In the genomic region with DNA sequence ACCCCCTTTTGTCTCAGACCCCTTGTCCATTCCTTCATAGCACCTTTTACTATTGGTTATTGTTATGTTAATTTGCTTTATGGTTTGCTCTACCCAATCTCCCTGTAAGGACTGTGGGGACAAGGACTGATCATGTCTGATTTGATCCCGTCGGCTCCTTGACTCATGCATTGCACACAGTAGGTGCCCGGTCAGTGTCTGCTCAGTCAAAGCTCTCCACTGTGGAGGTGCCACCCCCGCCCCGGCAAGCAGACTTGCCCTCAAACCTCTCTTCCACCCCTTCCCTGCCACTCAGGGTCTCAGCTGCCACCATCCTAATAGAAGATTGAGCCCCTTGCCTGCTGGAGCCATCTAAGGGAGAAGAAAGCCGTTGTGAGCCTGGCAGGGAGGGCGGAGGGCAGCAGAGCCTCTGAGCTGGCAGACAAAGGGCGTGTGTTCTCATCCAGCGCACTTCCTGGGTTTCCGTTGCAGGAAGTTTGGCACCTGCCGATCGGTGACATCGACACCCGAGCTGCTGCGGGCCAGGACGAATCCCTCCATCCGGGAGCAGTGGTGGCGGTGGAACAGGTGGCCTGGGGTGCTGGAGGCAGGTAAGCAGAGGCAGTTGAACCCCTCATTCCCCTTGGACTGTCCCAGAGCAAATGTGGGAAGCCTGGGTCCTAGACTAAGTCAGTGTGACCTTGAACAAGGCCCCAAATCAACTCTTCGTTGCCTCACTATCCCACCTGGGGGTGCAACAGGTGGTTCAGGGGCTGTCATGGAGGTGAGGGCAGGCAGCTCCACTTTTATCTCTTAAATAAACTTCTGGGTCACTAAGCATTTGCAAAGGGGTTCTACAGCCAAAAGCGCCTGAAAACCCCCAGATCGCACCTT, we compare ENCODE assay signal across 9 cellular contexts. TPM values are rescaled to one million over a fixed set of nuclear protein-coding genes. Genes with fewer than 3 reads are reported as not detected.
DNase-seq lines count a peak whose midpoint lies in the region; ATAC-seq, FAIRE-seq and TF ChIP-seq lines count a peak whose summit lies in the region.
"Had no signal": no experiment of that assay in that cellular context is flagged by ENCODE, and none has a peak within 500 bp of the region (broad histone marks: within the 10 kb centered on the region; RNA-seq: fewer than 3 reads in every experiment).

No MANE protein-coding gene starts in this region.

- TF ChIP-seq POLR2A in GM12878 (IDR thresholded peaks at IDR 0.05; ENCODE audit: low read depth, low read length) (no peak), adrenal gland (IDR thresholded peaks at IDR 0.05) (no peak)

- peak overlapping the region; percentile 72 for H3K27ac Mint-ChIP-seq in Calu3 (ENCODE audit: unreplicated experiment)
- H3K27ac Mint-ChIP-seq in stimulated activated effector memory CD8-positive, alpha-beta T cell treated with anti-CD3 and anti-CD28 coated beads, Interleukin-12 subunit alpha, Interleukin-12 subunit beta, amount 100 ng/mL, for 72 hours = no peak overlapping the region

- H3K4me3 ChIP-seq in GM12878 (no peak overlapping the region), smooth muscle cell (no peak overlapping the region), adrenal gland (no peak overlapping the region)

- peaks cover 15% of the 10 kb centered on the region for H3F3A ChIP-seq in smooth muscle cell (ENCODE audit: low read depth)

- H3K27me3 ChIP-seq in GM12878 (replicated peaks in 1 of 2; ENCODE audit: control insufficient read depth in 2 of 2, insufficient read depth in 2 of 2, low read length in 1 of 2) (peaks cover 8 to 22% of the 10 kb centered on the region in 2 experiments; a peak in 3 of 4 replicates), smooth muscle cell (ENCODE audit: low read depth) (no peaks in the 10 kb centered on the region), adrenal gland (peaks cover 7% of the 10 kb centered on the region)

- TF ChIP-seq RAD21 in GM12878 (IDR thresholded peaks at IDR 0.05; ENCODE audit: insufficient read depth, low read depth, low read length) = no peak

- TF ChIP-seq CTCF in Calu3 (IDR thresholded peaks at IDR 0.05; ENCODE audit: unreplicated experiment) (no peak), GM12878 (IDR thresholded peaks at IDR 0.05 in 2 of 3, conservative IDR thresholded peaks at IDR 0.05 in 1 of 3; ENCODE audit: control insufficient read depth in 2 of 3, extremely low read depth in 1 of 3, insufficient read depth in 1 of 3, low read depth in 3 of 3, low read length in 3 of 3) (no peak), smooth muscle cell (IDR thresholded peaks at IDR 0.05; ENCODE audit: borderline replicate concordance, insufficient read depth, poor library complexity, severe bottlenecking) (no peak), adrenal gland (IDR thresholded peaks at IDR 0.05) (no peak)

- no peak for FAIRE-seq in GM12878 (lab: Jason Lieb, UNC)

- ATAC-seq in GM12878 = peak; percentile 14
- no peak for ATAC-seq in stimulated activated effector memory CD8-positive, alpha-beta T cell treated with anti-CD3 and anti-CD28 coated beads, Interleukin-12 subunit alpha, Interleukin-12 subunit beta, amount 100 ng/mL, for 72 hours

- no peak overlapping the region for H3K9ac ChIP-seq in GM12878 (ENCODE audit: control insufficient read depth, insufficient read depth, low read length)
- no peak overlapping the region for H3K9ac ChIP-seq in smooth muscle cell (ENCODE audit: low read depth)

- H3K9me3 ChIP-seq in GM12878 (replicated peaks; ENCODE audit: control insufficient read depth, insufficient read depth, low read length) (no peaks in the 10 kb centered on the region), smooth muscle cell (replicated peaks; ENCODE audit: low read depth) (no peaks in the 10 kb centered on the region), adrenal gland (replicated peaks in 1 of 3) (no peaks in the 10 kb centered on the region)

- H3K79me2 ChIP-seq in GM12878 (ENCODE audit: control insufficient read depth, insufficient read depth, low read length) (no peaks in the 10 kb centered on the region), smooth muscle cell (ENCODE audit: low read depth) (peaks cover 24% of the 10 kb centered on the region)

- H3K4me1 ChIP-seq in GM12878 (ENCODE audit: control insufficient read depth, insufficient read depth, low read length) (no peaks in the 10 kb centered on the region), smooth muscle cell (ENCODE audit: low read depth) (peaks cover 34% of the 10 kb centered on the region), adrenal gland (replicated peaks in 1 of 2) (peaks cover 6 to 30% of the 10 kb centered on the region in 2 donors)

- H3K4me2 ChIP-seq in GM12878 (ENCODE audit: control insufficient read depth, insufficient read depth) (no peak overlapping the region), smooth muscle cell (no peak overlapping the region)

- POLR2A ChIA-PET in GM12878 (lab: Charles Lee) = interaction anchor here (0.6 kb wide), 1 partner anchor 552 kb away, joined by 3 read pairs; no protein-coding TSS in a partner anchor

- in situ Hi-C loops in GM12878 (cut with MboI) = no loop called here

- BruUV-seq in Calu3 (replicated peaks; lab: Mats Ljungman, UMichigan) = no TSS peak
- no TSS peak for BruUV-seq in GM12878 (replicated peaks; lab: Mats Ljungman, UMichigan)

- no peaks in the 10 kb centered on the region for H3K27me3 Mint-ChIP-seq in Calu3 (ENCODE audit: unreplicated experiment)

- H4K20me1 ChIP-seq in GM12878 (ENCODE audit: control insufficient read depth, insufficient read depth) = no peaks in the 10 kb centered on the region
- H4K20me1 ChIP-seq in smooth muscle cell (ENCODE audit: low read depth) = peaks cover 11% of the 10 kb centered on the region

- CTCF ChIA-PET in Calu3 (lab: Charles Lee) = interaction anchor here (0.6 to 1.3 kb wide), 4 partner anchors 15 to 294 kb away, joined by 3 to 7 read pairs (median 4); no protein-coding TSS in a partner anchor
- CTCF ChIA-PET in GM12878 (lab: Yijun Ruan, JAX) = no interaction called here

- peaks cover 9% of the 10 kb centered on the region for H3K4me1 Mint-ChIP-seq in Calu3 (ENCODE audit: low read depth, unreplicated experiment)
- peaks cover 13% of the 10 kb centered on the region for H3K4me1 Mint-ChIP-seq in stimulated activated effector memory CD8-positive, alpha-beta T cell treated with anti-CD3 and anti-CD28 coated beads, Interleukin-12 subunit alpha, Interleukin-12 subunit beta, amount 100 ng/mL, for 72 hours

- SMC1A ChIA-PET in GM12878 (lab: Charles Lee; ENCODE audit: uncharacterized antibody, unreplicated experiment) = no interaction called here

- RAD21 ChIA-PET in GM12878 (lab: Charles Lee; ENCODE audit: unreplicated experiment) = no interaction called here

- peaks cover 11% of the 10 kb centered on the region for H3K36me3 Mint-ChIP-seq in Calu3 (ENCODE audit: insufficient read depth, unreplicated experiment)
- H3K36me3 Mint-ChIP-seq in stimulated activated effector memory CD8-positive, alpha-beta T cell treated with anti-CD3 and anti-CD28 coated beads, Interleukin-12 subunit alpha, Interleukin-12 subunit beta, amount 100 ng/mL, for 72 hours = no peaks in the 10 kb centered on the region
- H3K36me3 Mint-ChIP-seq: brain had no signal

- DNase-seq in Calu3 (peak; percentile 69), NCI-H146 (lab: John Stamatoyannopoulos, UW) (peak; percentile 67), GM12878 (ENCODE audit: low read depth, low spot score) (no peak), mucosa of gallbladder (ENCODE audit: low spot score) (peak; percentile 73), smooth muscle cell (lab: John Stamatoyannopoulos, UW; ENCODE audit: unreplicated experiment) (no peak), adrenal gland (no peak), T1000 (lab: John Stamatoyannopoulos, UW) (no peak)
- no peak for DNase-seq in stimulated activated effector memory CD8-positive, alpha-beta T cell treated with anti-CD3 and anti-CD28 coated beads, Interleukin-12 subunit alpha, Interleukin-12 subunit beta, amount 100 ng/mL, for 72 hours (ENCODE audit: low spot score in 2 of 2)

- H3K36me3 ChIP-seq in GM12878 (ENCODE audit: control insufficient read depth in 2 of 2, insufficient read depth in 2 of 2, low read length in 1 of 2) (no peaks in the 10 kb centered on the region), smooth muscle cell (ENCODE audit: low read depth) (no peaks in the 10 kb centered on the region), adrenal gland (replicated peaks in 1 of 2) (no peaks in the 10 kb centered on the region)

- no peak overlapping the region for H2AFZ ChIP-seq in GM12878 (ENCODE audit: control insufficient read depth, low read depth, low read length)
- no peak overlapping the region for H2AFZ ChIP-seq in smooth muscle cell (ENCODE audit: low read depth)

- no peaks in the 10 kb centered on the region for H3K9me3 Mint-ChIP-seq in Calu3 (ENCODE audit: low read depth, unreplicated experiment)
- no peaks in the 10 kb centered on the region for H3K9me3 Mint-ChIP-seq in stimulated activated effector memory CD8-positive, alpha-beta T cell treated with anti-CD3 and anti-CD28 coated beads, Interleukin-12 subunit alpha, Interleukin-12 subunit beta, amount 100 ng/mL, for 72 hours

- no peak for TF ChIP-seq EP300 in GM12878 (IDR thresholded peaks at IDR 0.05; ENCODE audit: borderline replicate concordance in 1 of 2, control insufficient read depth in 1 of 2, low read depth in 2 of 2, low read length in 2 of 2)

- H3K4me3 Mint-ChIP-seq in Calu3 (ENCODE audit: low read depth, unreplicated experiment) = peak overlapping the region; percentile 66
- H3K4me3 Mint-ChIP-seq in stimulated activated effector memory CD8-positive, alpha-beta T cell treated with anti-CD3 and anti-CD28 coated beads, Interleukin-12 subunit alpha, Interleukin-12 subunit beta, amount 100 ng/mL, for 72 hours = no peak overlapping the region

- 11% methylated on average over 21 of the region's 21 CpGs for WGBS in GM12878 (ENCODE audit: insufficient coverage, insufficient replicate concordance, low lambda C conversion rate, missing lambda C conversion rate)
- 70% methylated on average over 21 of the region's 21 CpGs for WGBS in smooth muscle cell (ENCODE audit: low lambda C conversion rate)
- 69 to 83% (median 77%) methylated on average over 12 to 21 of the region's 21 CpGs for WGBS in adrenal gland, 4 donors

- intact Hi-C loops in Calu3 (cut with micrococcal nuclease; ENCODE audit: unreplicated experiment) (no loop called here), GM12878 (cut with micrococcal nuclease; ENCODE audit: unreplicated experiment) (no loop called here), adrenal gland (cut with DNase I) (no loop called here)

- H3K27ac ChIP-seq in GM12878 (ENCODE audit: control insufficient read depth, insufficient read depth) = no peak overlapping the region
- H3K27ac ChIP-seq in smooth muscle cell (ENCODE audit: low read depth) = no peak overlapping the region
- no peak overlapping the region for H3K27ac ChIP-seq in adrenal gland

RNA-seq across cellular contexts. Expression of gene FBLIM1, which starts 2.2 kb away (rescaled TPM):
- total RNA-seq in Calu3 (2022) = 25.6 and 26.8 TPM in 2 replicates
- total RNA-seq in GM12878 (2013; cell fraction: nucleolus; rRNA removed) = not detected in 2 replicates
- not detected in 2 replicates for total RNA-seq in GM12878 (2014; rRNA removed)
- not detected in 2 replicates for total RNA-seq in GM12878 (2014; rRNA removed; fragmentation: Illumina TruSeq; extraction: Trizol)
- total RNA-seq in GM12878 (2021) = 0.13 and 0.53 TPM in 2 replicates
- polyA plus RNA-seq in GM12878 (2011; ENCODE audit: low read depth) = not detected
- polyA plus RNA-seq in GM12878 (2011; rRNA removed) = 0.03 TPM in 1 of 2 replicates, not detected in the other
- polyA plus RNA-seq in GM12878 (2011; cell fraction: cytosol; rRNA removed) = 0.03 TPM in 1 of 2 replicates, not detected in the other
- polyA plus RNA-seq in GM12878 (2011; cell fraction: nucleus; rRNA removed) = not detected in 2 replicates
- polyA plus RNA-seq in GM12878 (2012) = not detected in 2 replicates
- not detected in 2 replicates for polyA plus RNA-seq in GM12878 (2014; fragmentation: Illumina TruSeq; extraction: Trizol)
- polyA plus RNA-seq in GM12878 (2014; fragmentation: Nextera tagmentation; extraction: Ambion mirVana) = not detected
- polyA plus RNA-seq in GM12878 (2014; rRNA removed) = not detected in 2 replicates
- not detected for polyA plus RNA-seq in GM12878 (2016; fragmentation: Nextera tagmentation; extraction: Ambion mirVana)
- not detected in 2 replicates for polyA minus RNA-seq in GM12878 (2011; rRNA and poly(A)+ RNA removed)
- polyA minus RNA-seq in GM12878 (2011; cell fraction: cytosol; rRNA and poly(A)+ RNA removed) = not detected in 2 replicates
- polyA minus RNA-seq in GM12878 (2011; cell fraction: nucleus; rRNA and poly(A)+ RNA removed) = not detected in 2 replicates
- total RNA-seq in mucosa of gallbladder = 534 TPM
- 31.1 and 36.7 TPM in 2 replicates for total RNA-seq in smooth muscle cell
- polyA plus RNA-seq in smooth muscle cell = 50.8 and 72.9 TPM in 2 replicates
- 100 to 1,000 TPM in 1 of 8 donors, 10 to 100 TPM in 7; 29.0 to 103 (median 51.1) TPM for total RNA-seq in adrenal gland
- polyA plus RNA-seq in adrenal gland = 10 to 100 TPM; 16.0 to 50.1 (median 40.5) TPM

RNA-seq across cellular contexts. Expression of gene TMEM82, which starts 14.1 kb away (rescaled TPM):
- total RNA-seq in Calu3 (2022) = not detected in 2 replicates
- not detected in 2 replicates for total RNA-seq in GM12878 (2013; cell fraction: nucleolus; rRNA removed)
- not detected in 2 replicates for total RNA-seq in GM12878 (2014; rRNA removed)
- not detected in 2 replicates for total RNA-seq in GM12878 (2014; rRNA removed; fragmentation: Illumina TruSeq; extraction: Trizol)
- not detected in 2 replicates for total RNA-seq in GM12878 (2021)
- not detected for polyA plus RNA-seq in GM12878 (2011; ENCODE audit: low read depth)
- not detected in 2 replicates for polyA plus RNA-seq in GM12878 (2011; rRNA removed)
- not detected in 2 replicates for polyA plus RNA-seq in GM12878 (2011; cell fraction: cytosol; rRNA removed)
- not detected in 2 replicates for polyA plus RNA-seq in GM12878 (2011; cell fraction: nucleus; rRNA removed)
- not detected in 2 replicates for polyA plus RNA-seq in GM12878 (2012)
- not detected in 2 replicates for polyA plus RNA-seq in GM12878 (2014; fragmentation: Illumina TruSeq; extraction: Trizol)
- polyA plus RNA-seq in GM12878 (2014; fragmentation: Nextera tagmentation; extraction: Ambion mirVana) = not detected
- polyA plus RNA-seq in GM12878 (2014; rRNA removed) = not detected in 2 replicates
- not detected for polyA plus RNA-seq in GM12878 (2016; fragmentation: Nextera tagmentation; extraction: Ambion mirVana)
- not detected in 2 replicates for polyA minus RNA-seq in GM12878 (2011; rRNA and poly(A)+ RNA removed)
- polyA minus RNA-seq in GM12878 (2011; cell fraction: cytosol; rRNA and poly(A)+ RNA removed) = not detected in 2 replicates
- not detected in 2 replicates for polyA minus RNA-seq in GM12878 (2011; cell fraction: nucleus; rRNA and poly(A)+ RNA removed)
- total RNA-seq in mucosa of gallbladder = 4.9 TPM
- total RNA-seq in smooth muscle cell = not detected in 2 replicates
- polyA plus RNA-seq in smooth muscle cell = not detected in 2 replicates
- under 1 TPM in 1 of 8 donors, not detected in 7; 0.14 TPM for total RNA-seq in adrenal gland
- not detected for polyA plus RNA-seq in adrenal gland

RNA-seq across cellular contexts. Expression of gene SLC25A34, which starts 20.3 kb away (rescaled TPM):
- 0.68 and 1.2 TPM in 2 replicates for total RNA-seq in Calu3 (2022)
- total RNA-seq in GM12878 (2013; cell fraction: nucleolus; rRNA removed) = 0.40 and 0.54 TPM in 2 replicates
- total RNA-seq in GM12878 (2014; rRNA removed) = 0.34 and 0.82 TPM in 2 replicates
- 0.28 and 0.45 TPM in 2 replicates for total RNA-seq in GM12878 (2014; rRNA removed; fragmentation: Illumina TruSeq; extraction: Trizol)
- 0.69 and 0.90 TPM in 2 replicates for total RNA-seq in GM12878 (2021)
- polyA plus RNA-seq in GM12878 (2011; ENCODE audit: low read depth) = 0.14 TPM
- 0.10 and 0.30 TPM in 2 replicates for polyA plus RNA-seq in GM12878 (2011; rRNA removed)
- 0.28 and 0.38 TPM in 2 replicates for polyA plus RNA-seq in GM12878 (2011; cell fraction: cytosol; rRNA removed)
- 0.97 and 1.1 TPM in 2 replicates for polyA plus RNA-seq in GM12878 (2011; cell fraction: nucleus; rRNA removed)
- polyA plus RNA-seq in GM12878 (2012) = 0.32 and 0.38 TPM in 2 replicates
- polyA plus RNA-seq in GM12878 (2014; fragmentation: Illumina TruSeq; extraction: Trizol) = 0.35 and 0.48 TPM in 2 replicates
- under 1 TPM; 0.02 to 0.13 TPM for polyA plus RNA-seq in GM12878 (2014; fragmentation: Nextera tagmentation; extraction: Ambion mirVana)
- 1.6 and 2.0 TPM in 2 replicates for polyA plus RNA-seq in GM12878 (2014; rRNA removed)
- under 1 TPM; 0.05 to 0.50 TPM for polyA plus RNA-seq in GM12878 (2016; fragmentation: Nextera tagmentation; extraction: Ambion mirVana)
- polyA minus RNA-seq in GM12878 (2011; rRNA and poly(A)+ RNA removed) = 0.15 and 0.57 TPM in 2 replicates
- not detected in 2 replicates for polyA minus RNA-seq in GM12878 (2011; cell fraction: cytosol; rRNA and poly(A)+ RNA removed)
- 0.48 and 0.77 TPM in 2 replicates for polyA minus RNA-seq in GM12878 (2011; cell fraction: nucleus; rRNA and poly(A)+ RNA removed)
- total RNA-seq in mucosa of gallbladder = 10.1 TPM
- total RNA-seq in smooth muscle cell = 0.22 and 0.76 TPM in 2 replicates
- polyA plus RNA-seq in smooth muscle cell = 1.6 and 2.1 TPM in 2 replicates
- total RNA-seq in adrenal gland = 10 to 100 TPM in 2 of 8 donors, 1 to 10 TPM in 6; 2.2 to 12.3 (median 5.8) TPM
- 10 to 100 TPM in 1 of 3 donors, 1 to 10 TPM in 2; 4.7 to 11.1 (median 6.0) TPM for polyA plus RNA-seq in adrenal gland

RNA-seq across cellular contexts. Expression of gene UQCRHL, which starts 51.1 kb away (rescaled TPM):
- total RNA-seq in Calu3 (2022) (3.3 and 3.6 TPM in 2 replicates), GM12878 (2014; rRNA removed) (7.7 and 9.8 TPM in 2 replicates), GM12878 (2014; rRNA removed; fragmentation: Illumina TruSeq; extraction: Trizol) (5.9 TPM in 2 replicates), GM12878 (2021) (1.4 and 2.0 TPM in 2 replicates), mucosa of gallbladder (2.0 TPM), smooth muscle cell (3.9 and 4.4 TPM in 2 replicates), adrenal gland (1 to 10 TPM in 1 of 8 donors, under 1 TPM in 7; 0.24 to 1.0 (median 0.71) TPM)
- 0.49 and 0.84 TPM in 2 replicates for total RNA-seq in GM12878 (2013; cell fraction: nucleolus; rRNA removed)
- polyA plus RNA-seq in GM12878 (2011; ENCODE audit: low read depth) = 3.0 TPM
- polyA plus RNA-seq in GM12878 (2011; rRNA removed) (17.3 and 49.9 TPM in 2 replicates), GM12878 (2014; fragmentation: Illumina TruSeq; extraction: Trizol) (3.3 and 5.4 TPM in 2 replicates), GM12878 (2014; fragmentation: Nextera tagmentation; extraction: Ambion mirVana) (1 to 10 TPM; 6.7 to 7.5 TPM), GM12878 (2014; rRNA removed) (5.6 and 9.5 TPM in 2 replicates), GM12878 (2016; fragmentation: Nextera tagmentation; extraction: Ambion mirVana) (1 to 10 TPM; 1.9 to 2.3 TPM), smooth muscle cell (1.1 and 1.6 TPM in 2 replicates), adrenal gland (1 to 10 TPM; 1.2 to 4.5 (median 2.3) TPM)
- 3.8 and 3.9 TPM in 2 replicates for polyA plus RNA-seq in GM12878 (2011; cell fraction: cytosol; rRNA removed)
- 1.8 and 1.9 TPM in 2 replicates for polyA plus RNA-seq in GM12878 (2011; cell fraction: nucleus; rRNA removed)
- polyA plus RNA-seq in GM12878 (2012) = 4.4 and 6.2 TPM in 2 replicates
- 1.2 and 1.3 TPM in 2 replicates for polyA minus RNA-seq in GM12878 (2011; rRNA and poly(A)+ RNA removed)
- 3.8 and 4.1 TPM in 2 replicates for polyA minus RNA-seq in GM12878 (2011; cell fraction: cytosol; rRNA and poly(A)+ RNA removed)
- 0.12 and 0.19 TPM in 2 replicates for polyA minus RNA-seq in GM12878 (2011; cell fraction: nucleus; rRNA and poly(A)+ RNA removed)

Comparison
In these comparisons a context has a peak if more than half of its experiments do, and no peak if none do; other contexts are left out.
1. DNase-seq: peak in Calu3 (single experiment), NCI-H146 (single experiment) and mucosa of gallbladder (single experiment); none in GM12878 (single experiment), smooth muscle cell (single experiment), adrenal gland (0 of 7), T1000 (single experiment) and stimulated activated effector memory CD8-positive, alpha-beta T cell treated with anti-CD3 and anti-CD28 coated beads, Interleukin-12 subunit alpha, Interleukin-12 subunit beta, amount 100 ng/mL, for 72 hours (0 of 2).
2. RNA of gene FBLIM1, which starts 2.2 kb away (total RNA-seq): 534 TPM in mucosa of gallbladder (single experiment), 29.0 to 103 TPM in adrenal gland, 31.1 to 36.7 TPM in smooth muscle cell and 25.6 to 26.8 TPM in Calu3; 0.13 to 0.53 TPM in GM12878; every median in the first group is over 10 times any median in the second.